In the genomic region with DNA sequence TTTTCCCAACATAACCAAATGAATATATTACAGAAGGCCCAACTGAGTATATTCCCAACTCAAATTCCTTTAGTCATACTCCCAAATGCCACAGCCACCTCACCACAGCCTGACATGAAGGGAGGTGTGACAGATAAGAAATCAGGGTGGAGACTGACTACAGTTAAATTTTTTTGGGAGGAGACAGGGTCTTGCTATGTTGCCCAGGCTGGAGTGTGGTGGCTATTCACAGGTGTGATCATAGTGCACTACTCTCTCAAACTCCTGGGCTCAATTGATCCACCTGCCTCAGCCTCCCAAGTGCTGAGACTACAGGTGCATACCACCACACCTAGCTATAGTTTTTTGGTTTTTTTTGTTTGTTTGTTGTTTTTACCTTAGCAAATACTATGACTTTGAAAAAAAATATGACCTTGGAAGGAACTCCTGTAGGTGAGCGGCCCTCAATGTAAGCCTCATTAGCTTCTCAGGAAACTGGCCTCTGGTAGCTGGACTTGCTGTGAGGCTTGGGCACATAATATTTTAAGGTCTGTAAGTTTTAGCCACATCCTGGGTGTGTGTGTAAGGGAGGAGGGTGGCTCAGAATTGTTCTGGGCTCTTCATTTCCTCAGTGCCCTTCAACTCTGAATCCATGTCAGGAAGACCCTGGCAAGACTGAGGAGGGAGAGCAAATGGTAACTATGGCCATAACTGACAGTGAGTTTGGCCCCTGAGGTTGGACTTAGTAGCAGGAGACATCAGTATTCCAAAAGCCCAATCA, we compare ENCODE assay signal across 23 cellular contexts. TPM values are rescaled to one million over a fixed set of nuclear protein-coding genes. Genes with fewer than 3 reads are reported as not detected.
A peak's percentile ranks its signal among the peaks of the same experiment; 100 is the strongest.
DNase-seq lines count a peak whose midpoint lies in the region; ATAC-seq, FAIRE-seq and TF ChIP-seq lines count a peak whose summit lies in the region.
"Had no signal": no experiment of that assay in that cellular context is flagged by ENCODE, and none has a peak within 500 bp of the region (broad histone marks: within the 10 kb centered on the region; RNA-seq: fewer than 3 reads in every experiment).

No MANE protein-coding gene starts in this region.

- no peaks in the 10 kb centered on the region for H3K9me3 Mint-ChIP-seq in CD14-positive monocyte
- H3K9me3 Mint-ChIP-seq: IgD-negative memory B cell had no signal

- H3K9me3 ChIP-seq in HepG2 (ENCODE audit: low read length) = no peaks in the 10 kb centered on the region
- no peaks in the 10 kb centered on the region for H3K9me3 ChIP-seq in right lobe of liver
- H3K9me3 ChIP-seq in RWPE2 (ENCODE audit: severe bottlenecking) = no peaks in the 10 kb centered on the region
- no peaks in the 10 kb centered on the region for H3K9me3 ChIP-seq in endothelial cell of umbilical vein (replicated peaks; ENCODE audit: control insufficient read depth, insufficient read depth, low read length)
- H3K9me3 ChIP-seq in mammary epithelial cell (replicated peaks; ENCODE audit: insufficient read depth, low read length) = no peaks in the 10 kb centered on the region
- H3K9me3 ChIP-seq: BLaER1 treated with 17β-estradiol and CSF1 and Interleukin-3, amounts not matched to agents 10 nM and 100 nM; MG63 had no signal

- H3K27ac ChIP-seq in HepG2 (ENCODE audit: extremely low read length, insufficient read depth, low read length) (no peak overlapping the region), right lobe of liver (no peak overlapping the region), RWPE2 (ENCODE audit: poor library complexity, severe bottlenecking) (peak overlapping the region; percentile 49), endothelial cell of umbilical vein (ENCODE audit: insufficient read depth, low read depth, low read length) (no peak overlapping the region), mammary epithelial cell (ENCODE audit: insufficient read depth, low read depth, low read length) (no peak overlapping the region)
- H3K27ac ChIP-seq: BLaER1 treated with 17β-estradiol and CSF1 and Interleukin-3, amounts not matched to agents 10 nM and 100 nM; HL-60 had no signal

- TF ChIP-seq RAD21 in HepG2 (CRISPR knock-in tag; IDR thresholded peaks at IDR 0.05) = no peak

- H3K4me3 Mint-ChIP-seq in CD14-positive monocyte = no peak overlapping the region
- H3K4me3 Mint-ChIP-seq: IgD-negative memory B cell had no signal

- in situ Hi-C loops in HepG2 (cut with HindIII; ENCODE audit: extremely low pct_ligation_motif_present, low pct_unique_long_range_greater_than_20kb) = no loop called here
- in situ Hi-C loops in mammary epithelial cell (cut with MboI; ENCODE audit: low sequenced_read_pairs in 2 of 2) = no loop called here

- H3K27me3 ChIP-seq in HepG2 (ENCODE audit: control insufficient read depth in 1 of 2, insufficient read depth in 2 of 2, low read length in 2 of 2) = no peaks in the 10 kb centered on the region
- no peaks in the 10 kb centered on the region for H3K27me3 ChIP-seq in right lobe of liver
- no peaks in the 10 kb centered on the region for H3K27me3 ChIP-seq in RWPE2 (ENCODE audit: insufficient read depth, poor library complexity, severe bottlenecking)
- H3K27me3 ChIP-seq in endothelial cell of umbilical vein (ENCODE audit: control insufficient read depth in 2 of 2, insufficient read depth in 2 of 2, low read length in 2 of 2) = no peaks in the 10 kb centered on the region
- no peaks in the 10 kb centered on the region for H3K27me3 ChIP-seq in mammary epithelial cell (ENCODE audit: insufficient read depth, low read length)
- H3K27me3 ChIP-seq: BLaER1 treated with 17β-estradiol and CSF1 and Interleukin-3, amounts not matched to agents 10 nM and 100 nM; MG63 had no signal

- FAIRE-seq in HepG2 (lab: Jason Lieb, UNC) = no peak
- peak; percentile 8 for FAIRE-seq in endothelial cell of umbilical vein (lab: Jason Lieb, UNC)
- FAIRE-seq: RCC 7860 had no signal

- no peak for TF ChIP-seq POLR2A in HepG2 (IDR thresholded peaks at IDR 0.05; ENCODE audit: insufficient read depth in 1 of 2, low read depth in 2 of 2, low read length in 2 of 2)
- TF ChIP-seq POLR2A in right lobe of liver (IDR thresholded peaks at IDR 0.05) = no peak
- TF ChIP-seq POLR2A in endothelial cell of umbilical vein (IDR thresholded peaks at IDR 0.05; ENCODE audit: low read depth, low read length) = no peak

- H3K4me3 ChIP-seq in HepG2 (replicated peaks in 1 of 3; ENCODE audit: insufficient read depth in 1 of 3, low read depth in 2 of 3, low read length in 3 of 3) (no peak overlapping the region), right lobe of liver (no peak overlapping the region), RWPE2 (ENCODE audit: severe bottlenecking) (no peak overlapping the region), endothelial cell of umbilical vein (replicated peaks in 1 of 3; ENCODE audit: insufficient read depth in 1 of 3, low read depth in 1 of 3, low read length in 3 of 3) (no peak overlapping the region), mammary epithelial cell (replicated peaks in 1 of 3; ENCODE audit: insufficient read depth in 1 of 3, low read depth in 2 of 3, low read length in 3 of 3) (no peak overlapping the region)
- H3K4me3 ChIP-seq: BLaER1 treated with 17β-estradiol and CSF1 and Interleukin-3, amounts not matched to agents 10 nM and 100 nM; MG63 had no signal

- H3K9ac ChIP-seq in HepG2 (ENCODE audit: insufficient read depth, low read depth, low read length) (no peak overlapping the region), endothelial cell of umbilical vein (replicated peaks; ENCODE audit: extremely low read depth, insufficient read depth, low read length) (no peak overlapping the region), mammary epithelial cell (ENCODE audit: insufficient read depth, low read length) (no peak overlapping the region)
- H3K9ac ChIP-seq: BLaER1 treated with 17β-estradiol and CSF1 and Interleukin-3, amounts not matched to agents 10 nM and 100 nM had no signal

- WGBS in HepG2 (ENCODE audit: low lambda C conversion rate) = 96% methylated on average over 1 of the region's 1 CpG
- 100% methylated on average over 1 of the region's 1 CpG for WGBS in right lobe of liver (ENCODE audit: insufficient coverage, low coverage, low lambda C conversion rate, missing lambda C conversion rate)
- 100% methylated on average over 1 of the region's 1 CpG for WGBS in mammary epithelial cell (ENCODE audit: low coverage, missing lambda C conversion rate)

- H4K20me1 ChIP-seq in HepG2 (ENCODE audit: insufficient read depth, low read length) (no peaks in the 10 kb centered on the region), endothelial cell of umbilical vein (replicated peaks; ENCODE audit: control insufficient read depth, extremely low read depth, insufficient read depth, low read length) (no peaks in the 10 kb centered on the region), mammary epithelial cell (ENCODE audit: insufficient read depth, low read length) (no peaks in the 10 kb centered on the region)

- DNase-seq in HepG2 (ENCODE audit: low spot score) (no peak), right lobe of liver (no peak), RWPE2 (ENCODE audit: low spot score) (no peak), endothelial cell of umbilical vein (ENCODE audit: low read depth, low spot score) (no peak), globus pallidus (ENCODE audit: low spot score) (no peak), mammary epithelial cell (no peak), CD14-positive monocyte (ENCODE audit: low spot score) (no peak)
- DNase-seq: COR-L47; DMS 273 treated with DMSO at 0.1 percent for 48 hours; DND-41; H7; Kasumi-1; MG63; NCI-H1092; NCI-H1436 treated with DMSO at 0.1 percent for 48 hours; NCI-H2029 treated with DMSO at 0.1 percent for 48 hours; NCI-H2171 treated with DMSO at 0.1 percent for 48 hours; NK-92 treated with Interleukin-12 subunit alpha and Interleukin-12 subunit beta, amount 100 ng/mL, for 24 hours; Right ventricle myocardium superior had no signal

- H2AFZ ChIP-seq in HepG2 (ENCODE audit: low read length) (no peak overlapping the region), endothelial cell of umbilical vein (ENCODE audit: low read depth, low read length) (no peak overlapping the region), mammary epithelial cell (ENCODE audit: low read depth, low read length) (no peak overlapping the region)

- H3K4me2 ChIP-seq in HepG2 (ENCODE audit: low read depth, low read length) = no peak overlapping the region
- no peak overlapping the region for H3K4me2 ChIP-seq in endothelial cell of umbilical vein (ENCODE audit: insufficient read depth, low read length)
- H3K4me2 ChIP-seq in mammary epithelial cell (ENCODE audit: insufficient read depth, low read depth, low read length) = no peak overlapping the region
- H3K4me2 ChIP-seq: BLaER1 treated with 17β-estradiol and CSF1 and Interleukin-3, amounts not matched to agents 10 nM and 100 nM had no signal

- POLR2A ChIA-PET in HepG2 (lab: Yijun Ruan, JAX) = no interaction called here
- POLR2A ChIA-PET in endothelial cell of umbilical vein (lab: Charles Lee) = no interaction called here

- intact Hi-C loops in HepG2 (cut with micrococcal nuclease; ENCODE audit: unreplicated experiment) = no loop called here
- intact Hi-C loops in right lobe of liver (cut with DNase I) = no loop called here
- intact Hi-C loops in endothelial cell of umbilical vein (cut with micrococcal nuclease) = no loop called here
- intact Hi-C loops in mammary epithelial cell (cut with micrococcal nuclease) = no loop called here
- intact Hi-C loops in CD14-positive monocyte (cut with micrococcal nuclease) = no loop called here

- H3K4me1 ChIP-seq in HepG2 (ENCODE audit: insufficient read depth, low read length) (no peaks in the 10 kb centered on the region), right lobe of liver (no peaks in the 10 kb centered on the region), RWPE2 (ENCODE audit: insufficient read depth, poor library complexity, severe bottlenecking) (peaks cover 47% of the 10 kb centered on the region), endothelial cell of umbilical vein (ENCODE audit: control insufficient read depth, extremely low read depth, insufficient read depth, low read length) (peaks cover 29% of the 10 kb centered on the region), mammary epithelial cell (ENCODE audit: insufficient read depth, low read length) (peaks cover 83% of the 10 kb centered on the region)

- H3K36me3 ChIP-seq in HepG2 (replicated peaks in 1 of 2; ENCODE audit: control insufficient read depth in 1 of 2, insufficient read depth in 2 of 2, low read length in 2 of 2) (no peaks in the 10 kb centered on the region; a peak in 1 of 5 replicates), right lobe of liver (no peaks in the 10 kb centered on the region), RWPE2 (ENCODE audit: low read depth) (no peaks in the 10 kb centered on the region; the same call in 1 of the 2 replicates), endothelial cell of umbilical vein (ENCODE audit: control insufficient read depth in 2 of 2, extremely low read depth in 1 of 2, insufficient read depth in 2 of 2, low read length in 2 of 2) (no peaks in the 10 kb centered on the region), mammary epithelial cell (ENCODE audit: insufficient read depth, low read length) (peaks cover 3% of the 10 kb centered on the region)
- H3K36me3 ChIP-seq: MG63 had no signal

- H3K4me1 Mint-ChIP-seq in CD14-positive monocyte = peaks cover 13% of the 10 kb centered on the region

- H3K27me3 Mint-ChIP-seq in CD14-positive monocyte (ENCODE audit: low read depth in 3 of 3) = peaks cover 4 to 5% (median 5%) of the 10 kb centered on the region in 3 donors

- TF ChIP-seq CTCF in HepG2 (CRISPR knock-in tag; IDR thresholded peaks at IDR 0.05) = no peak
- no peak for TF ChIP-seq CTCF in right lobe of liver (IDR thresholded peaks at IDR 0.05)
- no peak for TF ChIP-seq CTCF in RWPE2 (IDR thresholded peaks at IDR 0.05; ENCODE audit: poor library complexity, severe bottlenecking)
- no peak for TF ChIP-seq CTCF in endothelial cell of umbilical vein (IDR thresholded peaks at IDR 0.05; ENCODE audit: extremely low read depth in 1 of 2, insufficient read depth in 1 of 2, low read depth in 1 of 2, low read length in 2 of 2)
- TF ChIP-seq CTCF in mammary epithelial cell (conservative IDR thresholded peaks at IDR 0.05 in 1 of 2, IDR thresholded peaks at IDR 0.05 in 1 of 2; ENCODE audit: extremely low read depth in 1 of 2, insufficient read depth in 1 of 2, low read depth in 1 of 2, low read length in 2 of 2) = no peak
- no peak for TF ChIP-seq CTCF in CD14-positive monocyte (IDR thresholded peaks at IDR 0.05)

- dilution Hi-C loops in endothelial cell of umbilical vein (cut with MboI; ENCODE audit: extremely low pct_ligation_motif_present, low sequenced_read_pairs) (no loop called here), mammary epithelial cell (cut with HindIII; ENCODE audit: low sequenced_read_pairs) (loop anchor here (5.0 kb wide), 1 partner anchor 104 kb away; no protein-coding TSS in a partner anchor)

- no peak for TF ChIP-seq EP300 in HepG2 (IDR thresholded peaks at IDR 0.05; ENCODE audit: low read depth in 2 of 2, low read length in 2 of 2)
- TF ChIP-seq EP300 in HepG2 (CRISPR knock-in tag; IDR thresholded peaks at IDR 0.05; ENCODE audit: borderline replicate concordance) = no peak

- BruUV-seq in HepG2 (replicated peaks; lab: Mats Ljungman, UMichigan) = no TSS peak
- BruUV-seq in endothelial cell of umbilical vein (replicated peaks; lab: Mats Ljungman, UMichigan) = no TSS peak
- BruUV-seq in mammary epithelial cell (replicated peaks; lab: Mats Ljungman, UMichigan) = no TSS peak

- ATAC-seq in HepG2 (no peak), right lobe of liver (no peak), RWPE2 (ENCODE audit: low read depth) (no peak)

- peaks cover 21 to 24% of the 10 kb centered on the region in 2 donors for H3K36me3 Mint-ChIP-seq in CD14-positive monocyte

- H3K27ac Mint-ChIP-seq in CD14-positive monocyte = peak overlapping the region in 1 of 7 donors; percentile 16

- CTCF ChIA-PET in HepG2 (lab: Yijun Ruan, JAX; ENCODE audit: low intra/inter-chr PET ratio, low total read pairs) = no interaction called here
- CTCF ChIA-PET in endothelial cell of umbilical vein (lab: Charles Lee) = interaction anchor here (1.5 to 4.1 kb wide), 3 partner anchors 31 to 62 kb away, joined by 4 to 33 read pairs (median 6); partner anchors contain the start of genes AREL1 and FCF1
- CTCF ChIA-PET in mammary epithelial cell (lab: Charles Lee; ENCODE audit: low non-redundant PET) = no interaction called here

- H3K79me2 ChIP-seq in HepG2 (ENCODE audit: insufficient read depth, low read length) (no peaks in the 10 kb centered on the region), endothelial cell of umbilical vein (ENCODE audit: control insufficient read depth, insufficient read depth, low read length) (no peaks in the 10 kb centered on the region), mammary epithelial cell (ENCODE audit: insufficient read depth, low read length) (no peaks in the 10 kb centered on the region)

- no peaks in the 10 kb centered on the region for H3K9me1 ChIP-seq in endothelial cell of umbilical vein (replicated peaks; ENCODE audit: control insufficient read depth, extremely low read depth, insufficient read depth, low read length)

RNA-seq across cellular contexts. Expression of gene LTBP2, which starts 39.1 kb away (rescaled TPM):
- total RNA-seq in HepG2 (2016; rRNA removed; fragmentation: Illumina TruSeq; extraction: Trizol) = 0.18 and 0.20 TPM in 2 replicates
- 0.09 TPM in 1 of 2 replicates, not detected in the other for total RNA-seq in HepG2 (2016; cell fraction: cytosol; rRNA removed; fragmentation: Illumina TruSeq; extraction: Trizol; ENCODE audit: low read depth)
- total RNA-seq in HepG2 (2016; cell fraction: insoluble cytoplasmic fraction; rRNA removed; fragmentation: Illumina TruSeq; extraction: Trizol) = 0.10 and 0.41 TPM in 2 replicates
- total RNA-seq in HepG2 (2016; cell fraction: membrane; rRNA removed; fragmentation: Illumina TruSeq; extraction: Trizol) = 0.06 TPM in 1 of 2 replicates, not detected in the other
- 0.28 and 0.84 TPM in 2 replicates for total RNA-seq in HepG2 (2016; cell fraction: nucleus; rRNA removed; fragmentation: Illumina TruSeq; extraction: Trizol)
- polyA plus RNA-seq in HepG2 (2011; rRNA removed) = 0.41 and 0.46 TPM in 2 replicates
- 0.32 and 0.35 TPM in 2 replicates for polyA plus RNA-seq in HepG2 (2011; cell fraction: cytosol; rRNA removed)
- 1.4 and 1.5 TPM in 2 replicates for polyA plus RNA-seq in HepG2 (2011; cell fraction: nucleus; rRNA removed)
- polyA plus RNA-seq in HepG2 (2012) = 0.27 and 0.68 TPM in 2 replicates
- polyA plus RNA-seq in HepG2 (2016; cell fraction: cytosol; fragmentation: Illumina TruSeq; extraction: Trizol; ENCODE audit: low read depth) = 0.06 TPM in 1 of 2 replicates, not detected in the other
- polyA plus RNA-seq in HepG2 (2016; cell fraction: insoluble cytoplasmic fraction; fragmentation: Illumina TruSeq; extraction: Trizol; ENCODE audit: low read depth) = 0.12 and 0.17 TPM in 2 replicates
- 0.07 and 0.09 TPM in 2 replicates for polyA plus RNA-seq in HepG2 (2016; cell fraction: membrane; fragmentation: Illumina TruSeq; extraction: Trizol; ENCODE audit: low read depth)
- polyA plus RNA-seq in HepG2 (2016; cell fraction: nucleus; fragmentation: Illumina TruSeq; extraction: Trizol; ENCODE audit: insufficient read depth, low read depth) = 0.64 and 0.72 TPM in 2 replicates
- 0.44 and 1.1 TPM in 2 replicates for polyA minus RNA-seq in HepG2 (2011; rRNA and poly(A)+ RNA removed; ENCODE audit: low replicate concordance)
- polyA minus RNA-seq in HepG2 (2011; cell fraction: cytosol; rRNA and poly(A)+ RNA removed) = 0.35 and 0.89 TPM in 2 replicates
- polyA minus RNA-seq in HepG2 (2011; cell fraction: nucleus; rRNA and poly(A)+ RNA removed) = 0.52 and 0.99 TPM in 2 replicates
- total RNA-seq in right lobe of liver = 1 to 10 TPM in 3 of 6 experiments, under 1 TPM in 3; 0.46 to 3.5 (median 1.7) TPM
- 264 and 268 TPM in 2 replicates for total RNA-seq in endothelial cell of umbilical vein
- 208 and 209 TPM in 2 replicates for polyA plus RNA-seq in endothelial cell of umbilical vein
- polyA plus RNA-seq in endothelial cell of umbilical vein (2011; cell fraction: cytosol; rRNA removed) = 182 and 200 TPM in 2 replicates
- 302 and 337 TPM in 2 replicates for polyA plus RNA-seq in endothelial cell of umbilical vein (2011; cell fraction: nucleus; rRNA removed)
- 319 and 426 TPM in 2 replicates for polyA plus RNA-seq in endothelial cell of umbilical vein (2012)
- 357 and 369 TPM in 2 replicates for polyA minus RNA-seq in endothelial cell of umbilical vein
- polyA minus RNA-seq in endothelial cell of umbilical vein (2011; cell fraction: cytosol; rRNA and poly(A)+ RNA removed) = not detected
- polyA minus RNA-seq in endothelial cell of umbilical vein (2011; cell fraction: nucleus; rRNA and poly(A)+ RNA removed) = 150 and 213 TPM in 2 replicates
- 100 to 1,000 TPM; 104 to 322 TPM for total RNA-seq in mammary epithelial cell
- 56.3 TPM for polyA plus RNA-seq in mammary epithelial cell
- polyA minus RNA-seq in mammary epithelial cell = 131 TPM
- under 1 TPM; 0.04 to 0.11 TPM for polyA plus RNA-seq in CD14-positive monocyte

Comparison
In these comparisons a context has a peak if more than half of its experiments do, and no peak if none do; other contexts are left out.
1. RNA of gene LTBP2, which starts 39.1 kb away (total RNA-seq): 104 to 322 TPM in mammary epithelial cell and 264 to 268 TPM in endothelial cell of umbilical vein; 0.46 to 3.5 TPM in right lobe of liver and 0.06 to 0.84 TPM in HepG2; every median in the first group is over 10 times any median in the second.